In genomic region chr11:12812849-12813248, GRCh38 we compare ENCODE assay signal across 17 cellular contexts.
DNase-seq lines count a peak whose midpoint lies in the region; ATAC-seq and TF ChIP-seq lines count a peak whose summit lies in the region.
"Had no signal": no experiment of that assay in that cellular context is flagged by ENCODE, and none has a peak within 500 bp of the region (broad histone marks: within the 10 kb centered on the region; RNA-seq: fewer than 3 reads in every experiment).

No MANE protein-coding gene starts in this region.

- no peaks in the 10 kb centered on the region for H3K9me3 ChIP-seq in fibroblast of lung (ENCODE audit: control insufficient read depth, insufficient read depth, low read depth, low read length)
- no peaks in the 10 kb centered on the region for H3K9me3 ChIP-seq in uterus

- H3K27ac ChIP-seq in fibroblast of lung (ENCODE audit: insufficient read depth, low read length) (peak overlapping the region; percentile 87), uterus (peak overlapping the region; percentile 83 to 85), mesendoderm (ENCODE audit: low read depth, low read length) (no peak overlapping the region)

- no peak for TF ChIP-seq CTCF in fibroblast of lung (conservative IDR thresholded peaks at IDR 0.05 in 1 of 2, IDR thresholded peaks at IDR 0.05 in 1 of 2; ENCODE audit: low read depth in 1 of 2, low read length in 2 of 2)
- no peak for TF ChIP-seq CTCF in nephron (IDR thresholded peaks at IDR 0.05; ENCODE audit: unreplicated experiment in 3 of 3)
- TF ChIP-seq CTCF in uterus (IDR thresholded peaks at IDR 0.05) = no peak

- no peak overlapping the region for H3K4ac ChIP-seq in mesendoderm (ENCODE audit: low read depth, low read length)

- H2BK120ac ChIP-seq in mesendoderm (ENCODE audit: low read depth, low read length) = no peak overlapping the region

- peak overlapping the region; percentile 19 for H3K4me2 ChIP-seq in fibroblast of lung (ENCODE audit: extremely low read depth, insufficient read depth, low read length)
- H3K4me2 ChIP-seq in mesendoderm (ENCODE audit: low read length) = no peak overlapping the region

- H2AFZ ChIP-seq in fibroblast of lung (ENCODE audit: low read length) = no peak overlapping the region

- no peak overlapping the region for H3K56ac ChIP-seq in mesendoderm (ENCODE audit: low read length)

- H3K23ac ChIP-seq in mesendoderm (ENCODE audit: low read length) = no peak overlapping the region

- H3K4me1 ChIP-seq in fibroblast of lung (ENCODE audit: control insufficient read depth, extremely low read depth, insufficient read depth, low read length) (peaks cover 61% of the 10 kb centered on the region), uterus (peaks cover 6 to 19% of the 10 kb centered on the region in 2 donors), mesendoderm (ENCODE audit: control insufficient read depth, low read depth, low read length) (peaks cover 7% of the 10 kb centered on the region)

- H3K9ac ChIP-seq in fibroblast of lung (ENCODE audit: insufficient read depth, low read length) (no peak overlapping the region), mesendoderm (ENCODE audit: low read length) (no peak overlapping the region)

- no peak overlapping the region for H2BK15ac ChIP-seq in mesendoderm (replicated peaks; ENCODE audit: low read depth)

- intact Hi-C loops in Right ventricle myocardium inferior (cut with DNase I) = no loop called here
- intact Hi-C loops in cardiac septum (cut with DNase I) = loop anchor here (5.0 to 10.0 kb wide), 4 partner anchors 46 to 208 kb away; partner anchors contain the start of gene TEAD1
- intact Hi-C loops in uterus (cut with DNase I; ENCODE audit: low total_unique reads) = loop anchor here (5.0 kb wide), 1 partner anchor 136 kb away; no protein-coding TSS in a partner anchor

- no peak overlapping the region for H2BK5ac ChIP-seq in mesendoderm (ENCODE audit: low read length)

- no peaks in the 10 kb centered on the region for H3K27me3 ChIP-seq in fibroblast of lung (ENCODE audit: control insufficient read depth, insufficient read depth, low read length)
- no peaks in the 10 kb centered on the region for H3K27me3 ChIP-seq in uterus
- no peaks in the 10 kb centered on the region for H3K27me3 ChIP-seq in mesendoderm (ENCODE audit: insufficient read depth, low read length, poor library complexity)

- H3K4me1 Mint-ChIP-seq in nephron = peaks cover 84% of the 10 kb centered on the region

- WGBS in mesendoderm (ENCODE audit: extremely low coverage, insufficient coverage, low lambda C conversion rate) = no CpG with 5 or more reads among the region's 4 CpGs

- no peaks in the 10 kb centered on the region for H3K9me3 Mint-ChIP-seq in nephron

- DNase-seq in Right ventricle myocardium inferior (ENCODE audit: missing footprints) (no peak), cardiac septum (ENCODE audit: low spot score) (no peak), fibroblast of lung (ENCODE audit: low read depth in 2 of 2) (peak in 1 of 2 donors; percentile 50), uterus (no peak), HEK293T (ENCODE audit: extremely low spot score) (no peak), mesendoderm (no peak), KG1 (lab: John Stamatoyannopoulos, UW) (no peak)
- DNase-seq: activated gamma-delta T cell; CD8-positive, alpha-beta memory T cell; effector CD4-positive, alpha-beta T cell; foreskin melanocyte; GDM1; kidney; NCI-H1930; NCI-H774; stimulated activated naive CD8-positive, alpha-beta T cell treated with anti-CD3 and anti-CD28 coated beads, Interleukin-15, Interleukin-2, amounts not matched to agents 100 U/mL and 50 U/mL, for 24 hours had no signal

- H3K18ac ChIP-seq in mesendoderm (ENCODE audit: low read length) = no peak overlapping the region

- H3K79me2 ChIP-seq in fibroblast of lung (ENCODE audit: control insufficient read depth, insufficient read depth, low read length) (peaks cover 90% of the 10 kb centered on the region), mesendoderm (ENCODE audit: control insufficient read depth, insufficient read depth, low read length) (peaks cover 70% of the 10 kb centered on the region)

- no peak overlapping the region for H4K8ac ChIP-seq in mesendoderm (ENCODE audit: low read depth, low read length)

- H3K36me3 Mint-ChIP-seq in nephron (ENCODE audit: low read depth) = peaks cover 3% of the 10 kb centered on the region
- H3K36me3 Mint-ChIP-seq: CD8-positive, alpha-beta memory T cell had no signal

- H3K79me1 ChIP-seq in mesendoderm (ENCODE audit: low read length) = peaks cover 55% of the 10 kb centered on the region

- peaks cover 5% of the 10 kb centered on the region for H4K20me1 ChIP-seq in fibroblast of lung (ENCODE audit: control insufficient read depth, extremely low read depth, insufficient read depth, low read length)

- no peaks in the 10 kb centered on the region for H3K36me3 ChIP-seq in fibroblast of lung (ENCODE audit: control insufficient read depth, insufficient read depth, low read length)
- no peaks in the 10 kb centered on the region for H3K36me3 ChIP-seq in uterus
- no peaks in the 10 kb centered on the region for H3K36me3 ChIP-seq in mesendoderm (ENCODE audit: control insufficient read depth, insufficient read depth, low read length)

- CTCF ChIA-PET in HEK293T (lab: Yijun Ruan, JAX) = interaction anchor here (1.2 kb wide), 1 partner anchor 10 kb away, joined by 3 read pairs; no protein-coding TSS in a partner anchor

- H2AK5ac ChIP-seq in mesendoderm (ENCODE audit: low read length) = no peak overlapping the region

- peak overlapping the region; percentile 78 to 95 (median 91) for H3K27ac Mint-ChIP-seq in nephron
- H3K27ac Mint-ChIP-seq: CD8-positive, alpha-beta memory T cell had no signal

- no peak overlapping the region for H4K5ac ChIP-seq in mesendoderm (ENCODE audit: low read length)

- POLR2A ChIA-PET in HEK293T (lab: Yijun Ruan, JAX) = no interaction called here

- H3K4me3 ChIP-seq in fibroblast of lung (replicated peaks in 1 of 4; ENCODE audit: control extremely low read depth in 1 of 4, insufficient read depth in 1 of 4, low read depth in 3 of 4, low read length in 4 of 4) = no peak overlapping the region
- no peak overlapping the region for H3K4me3 ChIP-seq in uterus
- H3K4me3 ChIP-seq in mesendoderm (ENCODE audit: low read length) = no peak overlapping the region

- H3K27me3 Mint-ChIP-seq in nephron (ENCODE audit: low read depth) = no peaks in the 10 kb centered on the region

- ATAC-seq in Right ventricle myocardium inferior = peak; percentile 47
- ATAC-seq: stimulated activated naive CD8-positive, alpha-beta T cell treated with anti-CD3 and anti-CD28 coated beads, Interleukin-15, Interleukin-2, amounts not matched to agents 100 U/mL and 50 U/mL, for 24 hours had no signal

- no peak for TF ChIP-seq POLR2A in uterus (IDR thresholded peaks at IDR 0.05)

- H3K4me3 Mint-ChIP-seq in nephron = peak overlapping the region in 1 of 3 experiments; percentile 31
- H3K4me3 Mint-ChIP-seq: CD8-positive, alpha-beta memory T cell had no signal

TF ChIP-seq in HEK293T, 16 proteins besides CTCF, POLR2A, EP300 and RAD21:
- TF ChIP-seq LEF1 (IDR thresholded peaks at IDR 0.05; ENCODE audit: borderline replicate concordance) (no peak), TARDBP (IDR thresholded peaks at IDR 0.05) (no peak), ELF4 (IDR thresholded peaks at IDR 0.05) (no peak), BHLHE40 (IDR thresholded peaks at IDR 0.05; ENCODE audit: borderline replicate concordance) (no peak), CTBP1 (IDR thresholded peaks at IDR 0.05; ENCODE audit: borderline replicate concordance) (no peak), HDGF (IDR thresholded peaks at IDR 0.05; ENCODE audit: borderline replicate concordance) (no peak), ZNF384 (IDR thresholded peaks at IDR 0.05) (no peak), SUZ12 (IDR thresholded peaks at IDR 0.05) (no peak), L3MBTL2 (conservative IDR thresholded peaks at IDR 0.05) (no peak), PKNOX1 (IDR thresholded peaks at IDR 0.05) (no peak), FOXK2 (IDR thresholded peaks at IDR 0.05) (no peak)
